Comparison of ENCODE assay signal across 19 cellular contexts in genomic region chr11:35009941-35010337, GRCh38.
DNase-seq lines count a peak whose midpoint lies in the region; ATAC-seq, FAIRE-seq and TF ChIP-seq lines count a peak whose summit lies in the region.
"Had no signal": no experiment of that assay in that cellular context is flagged by ENCODE, and none has a peak within 500 bp of the region (broad histone marks: within the 10 kb centered on the region; RNA-seq: fewer than 3 reads in every experiment).

No MANE protein-coding gene starts in this region.

- TF ChIP-seq CTCF in PC-9 (conservative IDR thresholded peaks at IDR 0.05) (no peak), foreskin keratinocyte (conservative IDR thresholded peaks at IDR 0.05) (no peak)

- no peak overlapping the region for H2BK120ac ChIP-seq in mesendoderm (ENCODE audit: low read depth, low read length)

- H3K18ac ChIP-seq in mesendoderm (ENCODE audit: low read length), result no peak overlapping the region

- peak overlapping the region; percentile 90 for H3K27ac ChIP-seq in PC-9
- peak overlapping the region; percentile 86 for H3K27ac ChIP-seq in foreskin keratinocyte
- peak overlapping the region in 1 of 2 donors; percentile 15 for H3K27ac ChIP-seq in small intestine (ENCODE audit: low read depth in 1 of 2, low read length in 1 of 2)
- H3K27ac ChIP-seq in mesendoderm (ENCODE audit: low read depth, low read length), result no peak overlapping the region
- H3K27ac ChIP-seq: KMS-11, tibial artery had no signal

- no peak overlapping the region for H3K9ac ChIP-seq in mesendoderm (ENCODE audit: low read length)
- H3K9ac ChIP-seq: KMS-11 had no signal

- no peaks in the 10 kb centered on the region for H3K79me2 ChIP-seq in PC-9 (ENCODE audit: low read depth)
- H3K79me2 ChIP-seq in mesendoderm (ENCODE audit: control insufficient read depth, insufficient read depth, low read length), result no peaks in the 10 kb centered on the region

- intact Hi-C loops in PC-9 (cut with micrococcal nuclease; ENCODE audit: unreplicated experiment), result loop anchor here (1.0 kb wide), 6 partner anchors 30 to 163 kb away; no protein-coding TSS in a partner anchor

- no peak overlapping the region for H3K4ac ChIP-seq in mesendoderm (ENCODE audit: low read depth, low read length)

- no peaks in the 10 kb centered on the region for H3K36me3 ChIP-seq in PC-9 (ENCODE audit: low read depth)
- no peaks in the 10 kb centered on the region for H3K36me3 ChIP-seq in small intestine (ENCODE audit: control insufficient read depth in 2 of 2, insufficient read depth in 2 of 2, low read length in 2 of 2)
- no peaks in the 10 kb centered on the region for H3K36me3 ChIP-seq in mesendoderm (ENCODE audit: control insufficient read depth, insufficient read depth, low read length)
- H3K36me3 ChIP-seq: tibial artery had no signal

- H2BK5ac ChIP-seq in mesendoderm (ENCODE audit: low read length), result no peak overlapping the region

- no peak overlapping the region for H3K56ac ChIP-seq in mesendoderm (ENCODE audit: low read length)

- peaks cover 6% of the 10 kb centered on the region; the same call in 1 of the 2 replicates for H3K9me3 ChIP-seq in PC-9 (ENCODE audit: insufficient read depth, low read depth)
- H3K9me3 ChIP-seq in small intestine (ENCODE audit: control insufficient read depth, low read depth), result no peaks in the 10 kb centered on the region
- H3K9me3 ChIP-seq: tibial artery had no signal

- no TSS peak for BruUV-seq in PC-9 (replicated peaks; lab: Mats Ljungman, UMichigan)

- H3K27me3 ChIP-seq in PC-9 (ENCODE audit: insufficient read depth, low read depth) (no peaks in the 10 kb centered on the region), foreskin keratinocyte (no peaks in the 10 kb centered on the region), small intestine (ENCODE audit: control insufficient read depth in 2 of 2, insufficient read depth in 2 of 2, low read length in 2 of 2) (no peaks in the 10 kb centered on the region), mesendoderm (ENCODE audit: insufficient read depth, low read length, poor library complexity) (no peaks in the 10 kb centered on the region)
- H3K27me3 ChIP-seq: tibial artery had no signal

- H3K4me2 ChIP-seq in PC-9, result peak overlapping the region; percentile 57
- no peak overlapping the region for H3K4me2 ChIP-seq in mesendoderm (ENCODE audit: low read length)
- H3K4me2 ChIP-seq: KMS-11 had no signal

- WGBS in small intestine, 3 donors, result 8 to 43% (median 23%) methylated on average over 3 of the region's 3 CpGs
- WGBS in mesendoderm (ENCODE audit: extremely low coverage, insufficient coverage, low lambda C conversion rate), result no CpG with 5 or more reads among the region's 3 CpGs

- DNase-seq in PC-9 (peak in 1 of 2 experiments; percentile 36), foreskin keratinocyte (no peak), small intestine (peak; percentile 54), mesendoderm (no peak), inferior parietal cortex (ENCODE audit: extremely low spot score) (no peak), AG08396 (ENCODE audit: low spot score) (no peak)
- DNase-seq in effector CD4-positive, alpha-beta T cell, result no peak
- DNase-seq: activated CD4-positive, CD25-positive, alpha-beta regulatory T cell; activated CD8-positive, alpha-beta memory T cell treated with anti-CD3 and anti-CD28 coated beads for 24 hours; central memory CD4-positive, alpha-beta T cell; DMS79 treated with DMSO at 0.1 percent for 48 hours; effector memory CD4-positive, alpha-beta T cell; hypothalamus; NCI-H1436 treated with DMSO at 0.1 percent for 48 hours; NCI-H446; occipital lobe; tibial artery had no signal

- H3K9me2 ChIP-seq in PC-9 (ENCODE audit: insufficient read depth), result no peaks in the 10 kb centered on the region

- no peak overlapping the region for H3K23ac ChIP-seq in mesendoderm (ENCODE audit: low read length)

- POLR2A ChIA-PET in PC-9 (lab: Charles Lee; ENCODE audit: unreplicated experiment), result interaction anchor here (0.6 to 2.0 kb wide), 11 partner anchors 21 to 327 kb away, joined by 3 to 10 read pairs (median 4); no protein-coding TSS in a partner anchor

- H2BK15ac ChIP-seq in mesendoderm (replicated peaks; ENCODE audit: low read depth), result no peak overlapping the region

- H4K5ac ChIP-seq in mesendoderm (ENCODE audit: low read length), result no peak overlapping the region

- H3K4me1 ChIP-seq in PC-9 (replicated peaks; ENCODE audit: insufficient read depth) (peaks cover 81% of the 10 kb centered on the region), foreskin keratinocyte (peaks cover 36% of the 10 kb centered on the region), small intestine (ENCODE audit: control insufficient read depth in 2 of 2, insufficient read depth in 1 of 2, low read depth in 1 of 2, low read length in 1 of 2) (peaks cover 10 to 19% of the 10 kb centered on the region in 2 donors), mesendoderm (ENCODE audit: control insufficient read depth, low read depth, low read length) (peaks cover 8% of the 10 kb centered on the region)
- H3K4me1 ChIP-seq: tibial artery had no signal

- no peak for TF ChIP-seq EP300 in Ishikawa (IDR thresholded peaks at IDR 0.05; ENCODE audit: borderline replicate concordance)

- H4K20me1 ChIP-seq in PC-9 (ENCODE audit: insufficient read depth), result no peaks in the 10 kb centered on the region

- no peak for FAIRE-seq in small intestine (lab: Jason Lieb, UNC)

- H2AFZ ChIP-seq in PC-9, result no peak overlapping the region

- no peak overlapping the region for H3K4me3 ChIP-seq in PC-9
- H3K4me3 ChIP-seq in small intestine (ENCODE audit: low read depth in 1 of 2, low read length in 2 of 2), result no peak overlapping the region
- no peak overlapping the region for H3K4me3 ChIP-seq in mesendoderm (ENCODE audit: low read length)
- H3K4me3 ChIP-seq: tibial artery had no signal

- H2AK5ac ChIP-seq in mesendoderm (ENCODE audit: low read length), result no peak overlapping the region

- H3F3A ChIP-seq in PC-9 (ENCODE audit: insufficient read depth, low read depth), result peaks cover 56% of the 10 kb centered on the region

- no peak overlapping the region for H4K8ac ChIP-seq in mesendoderm (ENCODE audit: low read depth, low read length)

- TF ChIP-seq RAD21 in Ishikawa (IDR thresholded peaks at IDR 0.05; ENCODE audit: low read depth), result no peak; the same call in 1 of the 2 replicates

- ATAC-seq in foreskin keratinocyte, result peak; percentile 5

- CTCF ChIA-PET in PC-9 (lab: Charles Lee), result interaction anchor here (0.6 to 1.7 kb wide), 5 partner anchors 21 to 228 kb away, joined by 3 to 6 read pairs (median 4); no protein-coding TSS in a partner anchor

- H3K79me1 ChIP-seq in mesendoderm (ENCODE audit: low read length), result no peaks in the 10 kb centered on the region

TF ChIP-seq in Ishikawa, 13 proteins besides CTCF, POLR2A, EP300 and RAD21:
- TF ChIP-seq CEBPB (IDR thresholded peaks at IDR 0.05) (peak; percentile 6; the same call in 1 of the 2 replicates), USF1 (IDR thresholded peaks at IDR 0.05) (no peak), TCF12 (IDR thresholded peaks at IDR 0.05; ENCODE audit: low read depth) (0 out of 2 replicates have a peak, but pooled peaks have one; percentile 32), NFIC (IDR thresholded peaks at IDR 0.05) (no peak), FOXM1 (IDR thresholded peaks at IDR 0.05; ENCODE audit: borderline replicate concordance, low read depth) (no peak), YY1 (IDR thresholded peaks at IDR 0.05; ENCODE audit: low read depth) (no peak), ZBTB7A (IDR thresholded peaks at IDR 0.05; ENCODE audit: low read depth) (no peak), MAX (IDR thresholded peaks at IDR 0.05) (no peak), REST (IDR thresholded peaks at IDR 0.05; ENCODE audit: low read depth) (no peak)
